8 cellular contexts compared by ENCODE assay signal in genomic region chr7:148264933-148265557, GRCh38.
A peak's percentile ranks its signal among the peaks of the same experiment; 100 is the strongest.
DNase-seq lines count a peak whose midpoint lies in the region; ATAC-seq and TF ChIP-seq lines count a peak whose summit lies in the region.

No MANE protein-coding gene starts in this region.

- H3K36me3 ChIP-seq in BLaER1, result no peaks in the 10 kb centered on the region
- H3K36me3 ChIP-seq in KMS-11 (ENCODE audit: insufficient read depth), result no peaks in the 10 kb centered on the region

- no peaks in the 10 kb centered on the region for H3K9me3 ChIP-seq in BLaER1

- H3K27ac ChIP-seq in BLaER1 (no peak overlapping the region), KMS-11 (no peak overlapping the region)

- peak; percentile 65 for DNase-seq in RPMI8226
- peak in 1 of 2 donors; percentile 2 for DNase-seq in foreskin fibroblast
- peak; percentile 16 for DNase-seq in stromal cell of bone marrow (ENCODE audit: low read depth)

- TF ChIP-seq CTCF in KMS-11 (conservative IDR thresholded peaks at IDR 0.05; ENCODE audit: low read depth, low read length), result peak; percentile 93
- peak; percentile 58 for TF ChIP-seq CTCF in foreskin fibroblast (IDR thresholded peaks at IDR 0.05; ENCODE audit: low read depth, low read length)

- H3K79me2 ChIP-seq in KMS-11 (ENCODE audit: insufficient read depth, low read depth), result no peaks in the 10 kb centered on the region

- H2AFZ ChIP-seq in KMS-11 (ENCODE audit: low read depth), result no peak overlapping the region

- H3K4me2 ChIP-seq in BLaER1 (peak overlapping the region; percentile 61; the same call in 1 of the 2 replicates), KMS-11 (no peak overlapping the region)

- H3K4me3 ChIP-seq in BLaER1, result no peak overlapping the region
- H3K4me3 ChIP-seq in KMS-11 (IDR thresholded peaks at IDR 0.05; ENCODE audit: insufficient read depth, low read depth, low read length), result no peak overlapping the region
- H3K4me3 ChIP-seq in foreskin fibroblast (ENCODE audit: low read depth in 1 of 2, low read length in 2 of 2), result no peak overlapping the region

- H3K27me3 ChIP-seq in BLaER1 (no peaks in the 10 kb centered on the region), KMS-11 (ENCODE audit: insufficient read depth, low read depth) (no peaks in the 10 kb centered on the region)

- H3K4me1 ChIP-seq in BLaER1, result peaks cover 26% of the 10 kb centered on the region
- H3K4me1 ChIP-seq in KMS-11 (ENCODE audit: low read depth, poor library complexity, severe bottlenecking), result peaks cover 8% of the 10 kb centered on the region

- ATAC-seq in GM18511 (IDR thresholded peaks at IDR 0.05; ENCODE audit: unreplicated experiment), result peak; percentile 52
- ATAC-seq in HG02763 (IDR thresholded peaks at IDR 0.05; ENCODE audit: unreplicated experiment), result no peak
- ATAC-seq in HG03460 (IDR thresholded peaks at IDR 0.05; ENCODE audit: unreplicated experiment), result no peak

- H3K9ac ChIP-seq in BLaER1, result no peak overlapping the region
- H3K9ac ChIP-seq in KMS-11, result no peak overlapping the region

- no peaks in the 10 kb centered on the region for H4K20me1 ChIP-seq in BLaER1
- no peaks in the 10 kb centered on the region for H4K20me1 ChIP-seq in KMS-11 (ENCODE audit: insufficient read depth)
